ENCODE assay signal across 27 cellular contexts in the genomic region with DNA sequence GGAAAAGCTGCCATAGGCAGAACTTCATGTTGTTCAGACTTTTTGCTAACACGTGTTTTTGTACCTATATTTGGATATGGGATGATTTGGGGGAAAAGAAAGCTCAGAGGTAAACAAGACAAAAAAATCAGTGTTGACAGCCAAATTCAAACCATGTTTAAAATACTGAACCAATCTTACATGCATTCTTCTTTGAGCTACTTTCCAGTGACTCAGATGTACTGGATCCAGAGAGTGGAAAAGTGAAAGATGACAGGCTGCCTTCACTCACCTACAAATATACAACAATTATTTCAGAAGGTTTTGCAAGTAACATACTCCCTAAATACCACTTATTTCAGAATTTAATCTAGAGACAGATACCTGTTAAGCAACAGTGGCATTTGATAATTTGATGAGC.
A peak's percentile ranks its signal among the peaks of the same experiment; 100 is the strongest.
DNase-seq lines count a peak whose midpoint lies in the region; ATAC-seq and TF ChIP-seq lines count a peak whose summit lies in the region.
"Had no signal": no experiment of that assay in that cellular context is flagged by ENCODE, and none has a peak within 500 bp of the region (broad histone marks: within the 10 kb centered on the region; RNA-seq: fewer than 3 reads in every experiment).

No MANE protein-coding gene starts in this region.

- peak overlapping the region; percentile 25; the same call in 1 of the 2 replicates for H3K4me3 ChIP-seq in GM23248
- H3K4me3 ChIP-seq in epithelial cell of esophagus (ENCODE audit: low read length), result no peak overlapping the region
- no peak overlapping the region for H3K4me3 ChIP-seq in mesenchymal stem cell (ENCODE audit: insufficient read depth in 1 of 2, low read depth in 1 of 2, low read length in 2 of 2)
- H3K4me3 ChIP-seq: body of pancreas, colonic mucosa, heart right ventricle, sigmoid colon, stomach had no signal

- in situ Hi-C loops in GM23248 (cut with MboI), result no loop called here

- WGBS in GM23248 (ENCODE audit: low coverage in 1 of 2, low lambda C conversion rate in 2 of 2, missing lambda C conversion rate in 2 of 2), 2 experiments, result 0 to 2% methylated on average over 1 of the region's 1 CpG
- WGBS in mesenchymal stem cell, result 73% methylated on average over 1 of the region's 1 CpG

- no peak overlapping the region for H3K14ac ChIP-seq in mesenchymal stem cell (ENCODE audit: low read length in 2 of 2)

- H2BK12ac ChIP-seq in mesenchymal stem cell (ENCODE audit: low read length in 2 of 2), result no peak overlapping the region

- H3K27me3 ChIP-seq in GM23248 (replicated peaks; ENCODE audit: insufficient read depth), result no peaks in the 10 kb centered on the region
- H3K27me3 ChIP-seq in mesenchymal stem cell (ENCODE audit: control insufficient read depth in 1 of 2, insufficient read depth in 1 of 2, low read length in 2 of 2), result no peaks in the 10 kb centered on the region
- H3K27me3 ChIP-seq: body of pancreas, colonic mucosa, heart right ventricle, neutrophil, sigmoid colon, stomach had no signal

- H3K4me2 ChIP-seq in GM23248 (ENCODE audit: unreplicated experiment), result peak overlapping the region; percentile 55
- no peak overlapping the region for H3K4me2 ChIP-seq in mesenchymal stem cell (ENCODE audit: low read length, poor library complexity, severe bottlenecking)

- no peak overlapping the region for H4K8ac ChIP-seq in mesenchymal stem cell (ENCODE audit: low read length)

- H2BK120ac ChIP-seq in mesenchymal stem cell (ENCODE audit: low read depth, low read length), result no peak overlapping the region

- no peak overlapping the region for H2AK5ac ChIP-seq in mesenchymal stem cell (ENCODE audit: low read length, severe bottlenecking)

- no peaks in the 10 kb centered on the region for H3K79me2 ChIP-seq in GM23248 (ENCODE audit: insufficient read depth)

- H2AFZ ChIP-seq in GM23248, result no peak overlapping the region
- no peak overlapping the region for H2AFZ ChIP-seq in mesenchymal stem cell (ENCODE audit: low read depth, low read length)

- H3K27ac ChIP-seq in GM23248 (peak overlapping the region; percentile 34; the same call in 1 of the 2 replicates), mesenchymal stem cell (ENCODE audit: low read length, poor library complexity, severe bottlenecking) (no peak overlapping the region)
- H3K27ac ChIP-seq: body of pancreas, colonic mucosa, heart right ventricle, neutrophil, stomach had no signal

- peaks cover 21% of the 10 kb centered on the region for H3F3A ChIP-seq in GM23248 (ENCODE audit: insufficient read depth)

- H3K36me3 ChIP-seq in GM23248 (ENCODE audit: low read depth) (peaks cover 31% of the 10 kb centered on the region), mesenchymal stem cell (ENCODE audit: control insufficient read depth in 1 of 2, insufficient read depth in 2 of 2, low read depth in 1 of 2, low read length in 2 of 2) (peaks cover 3 to 32% of the 10 kb centered on the region in 2 experiments)
- H3K36me3 ChIP-seq: colonic mucosa, neutrophil had no signal

- H3K4me1 ChIP-seq in GM23248 (ENCODE audit: insufficient read depth) (peaks cover 23% of the 10 kb centered on the region), mesenchymal stem cell (ENCODE audit: control insufficient read depth, insufficient read depth, low read depth, low read length) (peaks cover 2% of the 10 kb centered on the region)
- H3K4me1 ChIP-seq: body of pancreas, colonic mucosa had no signal

- DNase-seq in GM23248, result peak; percentile 36
- DNase-seq in epithelial cell of esophagus (ENCODE audit: low read depth), result peak; percentile 36
- no peak for DNase-seq in mesenchymal stem cell
- no peak for DNase-seq in activated CD4-positive, alpha-beta T cell treated with anti-CD3 and anti-CD28 coated beads, Interleukin-2, amount 50 U/mL, for 4 hours
- no peak for DNase-seq in NCI-H1436 (lab: John Stamatoyannopoulos, UW)
- DNase-seq: activated CD4-positive, alpha-beta T cell treated with anti-CD3 and anti-CD28 coated beads, Interleukin-2, amount 10 ng/mL, durations not matched to agents 7 days and 5 days; body of pancreas; CD4-positive, alpha-beta memory T cell; colonic mucosa; DMS153; effector memory CD8-positive, alpha-beta T cell; GDM1; heart right ventricle; mesendoderm; NCI-H1048; NCI-H2029 treated with DMSO at 0.1 percent for 48 hours; sigmoid colon; stimulated activated CD8-positive, alpha-beta memory T cell treated with anti-CD3 and anti-CD28 coated beads, Interleukin-4, amount 100 ng/mL, for 48 hours; stomach; trophoblast cell had no signal

- H3K79me1 ChIP-seq in mesenchymal stem cell (replicated peaks; ENCODE audit: low read length, poor library complexity, severe bottlenecking), result no peaks in the 10 kb centered on the region

- no peaks in the 10 kb centered on the region for H3K9me2 ChIP-seq in GM23248 (ENCODE audit: insufficient read depth)

- no peak overlapping the region for H2BK15ac ChIP-seq in mesenchymal stem cell (ENCODE audit: low read depth, poor library complexity, severe bottlenecking)

- no peak overlapping the region for H3K18ac ChIP-seq in mesenchymal stem cell (ENCODE audit: low read depth in 1 of 2, low read length in 2 of 2)

- H3K23ac ChIP-seq in mesenchymal stem cell (ENCODE audit: low read length in 2 of 2), result no peak overlapping the region

- TF ChIP-seq CTCF in epithelial cell of esophagus (IDR thresholded peaks at IDR 0.05; ENCODE audit: insufficient read depth, low read depth, low read length, missing control alignments), result no peak

- H2BK5ac ChIP-seq in mesenchymal stem cell (ENCODE audit: low read depth, low read length, poor library complexity, severe bottlenecking), result no peak overlapping the region

- ATAC-seq in SK-N-SH treated with all-trans-retinoic acid at 6 μM for 48 hours (peak; percentile 71), GM18907 (IDR thresholded peaks at IDR 0.05; ENCODE audit: unreplicated experiment) (no peak), GM21619 (IDR thresholded peaks at IDR 0.05; ENCODE audit: unreplicated experiment) (no peak)
- ATAC-seq: activated T-helper 17 cell treated with anti-CD3 and anti-CD28 coated beads, Interleukin-2, amount 50 U/mL, for 72 hours; body of pancreas; effector memory CD8-positive, alpha-beta T cell; esophagus mucosa; heart right ventricle; left lobe of liver had no signal

- H3K9me3 ChIP-seq in GM23248 (ENCODE audit: low read depth), result no peaks in the 10 kb centered on the region
- no peaks in the 10 kb centered on the region for H3K9me3 ChIP-seq in mesenchymal stem cell (ENCODE audit: control insufficient read depth, low read length)
- H3K9me3 ChIP-seq: body of pancreas, colonic mucosa, heart right ventricle, neutrophil, sigmoid colon, stomach had no signal

- no peaks in the 10 kb centered on the region for H4K20me1 ChIP-seq in GM23248 (ENCODE audit: insufficient read depth)

- H3K4ac ChIP-seq in mesenchymal stem cell (ENCODE audit: low read depth in 1 of 2, low read length in 2 of 2), result no peak overlapping the region

- H3K9ac ChIP-seq in GM23248 (no peak overlapping the region), mesenchymal stem cell (ENCODE audit: low read length) (peak overlapping the region; percentile 37)

- H4K91ac ChIP-seq in mesenchymal stem cell (ENCODE audit: low read length), result no peak overlapping the region

TF ChIP-seq in SK-N-SH treated with all-trans-retinoic acid at 6 μM for 48 hours, 23 proteins besides CTCF, POLR2A, EP300 and RAD21:
- TF ChIP-seq SNAI2 (CRISPR knock-in tag; IDR thresholded peaks at IDR 0.05), result no peak
- TF ChIP-seq ISL1 (CRISPR knock-in tag; IDR thresholded peaks at IDR 0.05), result peak; percentile 13; the same call in 1 of the 2 replicates

Comparison
In these comparisons a context has a peak if more than half of its experiments do, and no peak if none do; other contexts are left out.
1. DNase-seq: peak in GM23248 (single experiment) and epithelial cell of esophagus (single experiment); none in mesenchymal stem cell (single experiment), activated CD4-positive, alpha-beta T cell treated with anti-CD3 and anti-CD28 coated beads, Interleukin-2, amount 50 U/mL, for 4 hours (0 of 2) and NCI-H1436 (single experiment).